ENCODE assay signal across 33 cellular contexts in genomic region chr17:61895391-61895790, GRCh38.
"Had no signal": no experiment of that assay in that cellular context is flagged by ENCODE, and none has a peak within 500 bp of the region (broad histone marks: within the 10 kb centered on the region; RNA-seq: fewer than 3 reads in every experiment).

No MANE protein-coding gene starts in this region.

- DNase-seq: Karpas-422, Kasumi-1, MG63, MM.1S, MV-4-11, NCI-H1048, NCI-H1092, NCI-H1092 treated with DMSO at 0.1 percent for 48 hours, NCI-H1105, NCI-H1105 treated with DMSO at 0.1 percent for 48 hours, NCI-H1417, NCI-H1417 treated with DMSO at 0.1 percent for 48 hours, NCI-H1436, NCI-H1436 treated with DMSO at 0.1 percent for 48 hours, NCI-H146, NCI-H1694, NCI-H1694 treated with DMSO at 0.1 percent for 48 hours, NCI-H187, NCI-H1930, NCI-H2029, NCI-H2029 treated with DMSO at 0.1 percent for 48 hours, NCI-H2081, NCI-H2081 treated with DMSO at 0.1 percent for 48 hours, NCI-H2107, NCI-H2171, NCI-H2171 treated with DMSO at 0.1 percent for 48 hours, NCI-H2227 treated with DMSO at 0.1 percent for 48 hours, NCI-H226, NCI-H345, NCI-H446, NCI-H446 treated with DMSO at 0.1 percent for 48 hours, NCI-H510A, NCI-H510A treated with DMSO at 0.1 percent for 48 hours had no signal
